7 cellular contexts compared by ENCODE assay signal in genomic region chr5:83711982-83712601, GRCh38. TPM values are rescaled to one million over a fixed set of nuclear protein-coding genes. Genes with fewer than 3 reads are reported as not detected.
A peak's percentile ranks its signal among the peaks of the same experiment; 100 is the strongest.
DNase-seq lines count a peak whose midpoint lies in the region; ATAC-seq and TF ChIP-seq lines count a peak whose summit lies in the region.

No MANE protein-coding gene starts in this region.

- H3K27me3 ChIP-seq in esophagus muscularis mucosa: peaks cover 0 to 4% (median 0%) of the 10 kb centered on the region in 4 donors

- H3K4me3 ChIP-seq in esophagus muscularis mucosa: no peak overlapping the region

- no peak for TF ChIP-seq POLR2A in esophagus muscularis mucosa (IDR thresholded peaks at IDR 0.05; ENCODE audit: low read depth)

- H3K36me3 ChIP-seq in esophagus muscularis mucosa: no peaks in the 10 kb centered on the region

- H3K27ac ChIP-seq in esophagus muscularis mucosa (replicated peaks in 1 of 4): no peak overlapping the region

- DNase-seq in Daoy (ENCODE audit: low read depth): peak; percentile 55
- DNase-seq in SHP77 (lab: John Stamatoyannopoulos, UW): peak; percentile 31 to 60
- no peak for DNase-seq in esophagus muscularis mucosa (ENCODE audit: extremely low spot score)
- DNase-seq in pons (ENCODE audit: low spot score): peak; percentile 48
- no peak for DNase-seq in amniotic stem cell (lab: John Stamatoyannopoulos, UW)

- TF ChIP-seq EP300 in esophagus muscularis mucosa (IDR thresholded peaks at IDR 0.05): no peak

- no peaks in the 10 kb centered on the region for H3K4me1 ChIP-seq in esophagus muscularis mucosa

- WGBS in esophagus muscularis mucosa: 57% methylated on average over 2 of the region's 2 CpGs

- no peaks in the 10 kb centered on the region for H3K9me3 ChIP-seq in esophagus muscularis mucosa

- intact Hi-C loops in esophagus muscularis mucosa (cut with DNase I): no loop called here

- ATAC-seq in GM18907 (IDR thresholded peaks at IDR 0.05; ENCODE audit: unreplicated experiment): peak; percentile 86
- peak; percentile 77 for ATAC-seq in HG03175 (IDR thresholded peaks at IDR 0.05; ENCODE audit: unreplicated experiment)

- TF ChIP-seq CTCF in esophagus muscularis mucosa (IDR thresholded peaks at IDR 0.05): peak; percentile 57 to 79 (median 71)

RNA-seq across cellular contexts. Expression of gene HAPLN1, which starts 8.6 kb away (rescaled TPM):
- total RNA-seq in Daoy (2014; rRNA removed; shearing (Covaris generic)): 24.4 and 28.5 TPM in 2 replicates
- 1 to 10 TPM in 1 of 4 donors, under 1 TPM in 3; 0.34 to 2.0 (median 0.40) TPM for total RNA-seq in esophagus muscularis mucosa

Comparison
In these comparisons a context has a peak if more than half of its experiments do, and no peak if none do; other contexts are left out.
1. DNase-seq: peak in Daoy (single experiment), SHP77 (2 of 2) and pons (single experiment); none in esophagus muscularis mucosa (single experiment) and amniotic stem cell (single experiment).